23 cellular contexts compared by ENCODE assay signal in the genomic region with DNA sequence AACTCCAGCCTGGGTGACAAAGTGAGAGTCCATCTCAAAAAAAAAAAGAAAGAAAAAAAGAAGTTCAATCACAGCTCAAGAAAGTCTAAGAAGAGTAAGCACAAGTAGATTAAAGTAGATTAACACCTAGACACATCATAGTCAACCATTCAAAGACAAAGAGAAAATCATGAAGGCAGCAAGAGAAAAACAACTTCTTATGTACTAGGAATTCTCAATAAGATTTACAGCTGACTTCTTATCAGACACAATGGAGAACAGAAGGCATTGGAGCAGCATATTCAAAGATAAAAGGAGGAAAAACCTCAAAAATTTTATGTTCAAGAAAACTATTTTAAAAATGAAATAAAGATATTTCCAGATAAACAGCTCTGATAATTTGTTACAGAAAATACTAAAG.
"Had no signal": no experiment of that assay in that cellular context is flagged by ENCODE, and none has a peak within 500 bp of the region (broad histone marks: within the 10 kb centered on the region; RNA-seq: fewer than 3 reads in every experiment).

No MANE protein-coding gene starts in this region.

- ATAC-seq: left cardiac atrium; naive thymus-derived CD4-positive, alpha-beta T cell; psoas muscle; stimulated activated naive B cell treated with anti-CD40 and anti-IgM and Interleukin-4, amounts not matched to agents 10 μg/mL and 1 μg/mL and 100 μg/mL, for 72 hours; stimulated activated naive CD8-positive, alpha-beta T cell treated with anti-CD3 and anti-CD28 coated beads, Interleukin-15, amount 100 ng/mL, for 72 hours; upper lobe of right lung had no signal

- DNase-seq: dorsolateral prefrontal cortex; effector CD8-positive, alpha-beta T cell; foreskin melanocyte; head of caudate nucleus; kidney; left cardiac atrium; left ventricle myocardium inferior; mesendoderm; naive thymus-derived CD4-positive, alpha-beta T cell; nephron progenitor cell; psoas muscle; sigmoid colon; stimulated activated CD4-positive, alpha-beta T cell treated with anti-CD3 and anti-CD28 coated beads, Interleukin-2, amount 100 ng/mL, for 24 hours; stimulated activated CD4-positive, alpha-beta T cell treated with anti-CD3 and anti-CD28 coated beads, Interleukin-4, amount 100 ng/mL, for 4 hours; stimulated activated naive B cell treated with anti-CD40 and anti-IgM and Interleukin-4, amounts not matched to agents 10 μg/mL and 1 μg/mL and 100 μg/mL, for 72 hours; stimulated activated naive CD8-positive, alpha-beta T cell treated with anti-CD3 and anti-CD28 coated beads, Interleukin-15, amount 100 ng/mL, for 72 hours; testis; upper lobe of right lung had no signal

- H3K9me3 ChIP-seq: testis, vagina had no signal

- H3K4me1 ChIP-seq: left ventricle myocardium inferior, psoas muscle, sigmoid colon, testis, tibial nerve, upper lobe of right lung, vagina had no signal

- H3K27ac Mint-ChIP-seq: naive thymus-derived CD4-positive, alpha-beta T cell; nephron progenitor cell; stimulated activated naive B cell treated with anti-CD40 and anti-IgM and Interleukin-4, amounts not matched to agents 10 μg/mL and 1 μg/mL and 100 μg/mL, for 72 hours; stimulated activated naive CD8-positive, alpha-beta T cell treated with anti-CD3 and anti-CD28 coated beads, Interleukin-15, amount 100 ng/mL, for 72 hours had no signal

- H3K36me3 ChIP-seq: left ventricle myocardium inferior, sigmoid colon, tibial nerve, upper lobe of right lung, vagina had no signal

- H3K27ac ChIP-seq: dorsolateral prefrontal cortex, hepatocyte, left ventricle myocardium inferior, psoas muscle, sigmoid colon, skin epidermis, testis, tibial nerve, upper lobe of right lung, vagina had no signal

- H3K4me3 Mint-ChIP-seq: naive thymus-derived CD4-positive, alpha-beta T cell; nephron progenitor cell; stimulated activated naive B cell treated with anti-CD40 and anti-IgM and Interleukin-4, amounts not matched to agents 10 μg/mL and 1 μg/mL and 100 μg/mL, for 72 hours; stimulated activated naive CD8-positive, alpha-beta T cell treated with anti-CD3 and anti-CD28 coated beads, Interleukin-15, amount 100 ng/mL, for 72 hours had no signal

- H3K4me3 ChIP-seq: dorsolateral prefrontal cortex, hepatocyte, left ventricle myocardium inferior, lung, psoas muscle, sigmoid colon, skin epidermis, testis, tibial nerve, upper lobe of right lung, vagina had no signal

- H3K4me1 Mint-ChIP-seq: nephron progenitor cell; stimulated activated naive B cell treated with anti-CD40 and anti-IgM and Interleukin-4, amounts not matched to agents 10 μg/mL and 1 μg/mL and 100 μg/mL, for 72 hours; stimulated activated naive CD8-positive, alpha-beta T cell treated with anti-CD3 and anti-CD28 coated beads, Interleukin-15, amount 100 ng/mL, for 72 hours had no signal

- FAIRE-seq: kidney had no signal
